ENCODE assay signal across 7 cellular contexts in genomic region chr15:78056714-78057269, GRCh38. TPM values are rescaled to one million over a fixed set of nuclear protein-coding genes. Genes with fewer than 3 reads are reported as not detected.
DNase-seq lines count a peak whose midpoint lies in the region; FAIRE-seq and TF ChIP-seq lines count a peak whose summit lies in the region.

No MANE protein-coding gene starts in this region.

- H3K4me1 Mint-ChIP-seq in nephron: peaks cover 69% of the 10 kb centered on the region

- peak overlapping the region; percentile 30 to 90 (median 73) for H3K27ac Mint-ChIP-seq in nephron

- CTCF ChIA-PET in PC-9 (lab: Charles Lee) (no interaction called here), endothelial cell of umbilical vein (lab: Charles Lee) (interaction anchor here (1.0 to 2.3 kb wide), 8 partner anchors 9 to 61 kb away, joined by 3 to 11 read pairs (median 4); no protein-coding TSS in a partner anchor)

- H3K36me3 ChIP-seq in PC-9 (ENCODE audit: low read depth) (no peaks in the 10 kb centered on the region), endothelial cell of umbilical vein (ENCODE audit: control insufficient read depth in 2 of 2, extremely low read depth in 1 of 2, insufficient read depth in 2 of 2, low read length in 2 of 2) (no peaks in the 10 kb centered on the region)

- H3K9me3 ChIP-seq in PC-9 (ENCODE audit: insufficient read depth, low read depth): no peaks in the 10 kb centered on the region
- H3K9me3 ChIP-seq in endothelial cell of umbilical vein (replicated peaks; ENCODE audit: control insufficient read depth, insufficient read depth, low read length): no peaks in the 10 kb centered on the region

- peak; percentile 71 for FAIRE-seq in endothelial cell of umbilical vein (lab: Jason Lieb, UNC)

- BruUV-seq in PC-9 (replicated peaks; lab: Mats Ljungman, UMichigan) (no TSS peak), endothelial cell of umbilical vein (replicated peaks; lab: Mats Ljungman, UMichigan) (no TSS peak)

- H3K9me3 Mint-ChIP-seq in nephron: no peaks in the 10 kb centered on the region

- H3K27ac ChIP-seq in PC-9 (peak overlapping the region; percentile 62), endothelial cell of umbilical vein (ENCODE audit: insufficient read depth, low read depth, low read length) (peak overlapping the region; percentile 74)

- no peaks in the 10 kb centered on the region for H3K27me3 Mint-ChIP-seq in nephron (ENCODE audit: low read depth)

- H3K36me3 Mint-ChIP-seq in nephron (ENCODE audit: low read depth): no peaks in the 10 kb centered on the region

- no peak overlapping the region for H3K4me3 ChIP-seq in PC-9
- H3K4me3 ChIP-seq in endothelial cell of umbilical vein (replicated peaks in 1 of 3; ENCODE audit: insufficient read depth in 1 of 3, low read depth in 1 of 3, low read length in 3 of 3): no peak overlapping the region

- H3K4me1 ChIP-seq in PC-9 (replicated peaks; ENCODE audit: insufficient read depth) (peaks cover 36% of the 10 kb centered on the region), endothelial cell of umbilical vein (ENCODE audit: control insufficient read depth, extremely low read depth, insufficient read depth, low read length) (peaks cover 47% of the 10 kb centered on the region)

- H3K9ac ChIP-seq in endothelial cell of umbilical vein (replicated peaks; ENCODE audit: extremely low read depth, insufficient read depth, low read length): peak overlapping the region; percentile 52

- DNase-seq in HCEC 1CT (peak; percentile 72), PC-9 (no peak), endothelial cell of umbilical vein (ENCODE audit: low read depth, low spot score) (peak; percentile 61), NCI-H446 treated with DMSO at 0.1 percent for 48 hours (lab: John Stamatoyannopoulos, UW) (no peak)
- no peak for DNase-seq in stimulated activated CD4-positive, alpha-beta T cell treated with anti-CD3 and anti-CD28 coated beads, Interleukin-4, amount 100 ng/mL, for 1 hour
- DNase-seq in activated CD4-positive, alpha-beta T cell treated with anti-CD3 and anti-CD28 coated beads, Interleukin-2, amount 50 U/mL, for 4 hours: no peak

- no peaks in the 10 kb centered on the region for H3K9me1 ChIP-seq in endothelial cell of umbilical vein (replicated peaks; ENCODE audit: control insufficient read depth, extremely low read depth, insufficient read depth, low read length)

- H3K4me2 ChIP-seq in PC-9 (peak overlapping the region; percentile 66), endothelial cell of umbilical vein (ENCODE audit: insufficient read depth, low read length) (peak overlapping the region; percentile 18)

- H3K27me3 ChIP-seq in PC-9 (ENCODE audit: insufficient read depth, low read depth) (no peaks in the 10 kb centered on the region), endothelial cell of umbilical vein (ENCODE audit: control insufficient read depth in 2 of 2, insufficient read depth in 2 of 2, low read length in 2 of 2) (no peaks in the 10 kb centered on the region)

- H3K4me3 Mint-ChIP-seq in nephron: no peak overlapping the region

- H3K79me2 ChIP-seq in PC-9 (ENCODE audit: low read depth) (peaks cover 13% of the 10 kb centered on the region), endothelial cell of umbilical vein (ENCODE audit: control insufficient read depth, insufficient read depth, low read length) (peaks cover 55% of the 10 kb centered on the region)

- intact Hi-C loops in PC-9 (cut with micrococcal nuclease; ENCODE audit: unreplicated experiment): no loop called here
- intact Hi-C loops in endothelial cell of umbilical vein (cut with micrococcal nuclease): loop anchor here (1.0 kb wide), 1 partner anchor 21 kb away; no protein-coding TSS in a partner anchor

- no peaks in the 10 kb centered on the region for H3K9me2 ChIP-seq in PC-9 (ENCODE audit: insufficient read depth)

- POLR2A ChIA-PET in PC-9 (lab: Charles Lee; ENCODE audit: unreplicated experiment) (interaction anchor here (0.7 kb wide), 1 partner anchor 48 kb away, joined by 27 read pairs; no protein-coding TSS in a partner anchor), endothelial cell of umbilical vein (lab: Charles Lee) (no interaction called here)

- TF ChIP-seq CTCF in PC-9 (conservative IDR thresholded peaks at IDR 0.05) (no peak), endothelial cell of umbilical vein (IDR thresholded peaks at IDR 0.05; ENCODE audit: extremely low read depth in 1 of 2, insufficient read depth in 1 of 2, low read depth in 1 of 2, low read length in 2 of 2) (no peak), nephron (IDR thresholded peaks at IDR 0.05; ENCODE audit: unreplicated experiment in 3 of 3) (no peak)

- peaks cover 18% of the 10 kb centered on the region; the same call in 1 of the 2 replicates for H3F3A ChIP-seq in PC-9 (ENCODE audit: insufficient read depth, low read depth)

- H2AFZ ChIP-seq in PC-9 (no peak overlapping the region), endothelial cell of umbilical vein (ENCODE audit: low read depth, low read length) (no peak overlapping the region)

- H4K20me1 ChIP-seq in PC-9 (ENCODE audit: insufficient read depth) (no peaks in the 10 kb centered on the region; the same call in 1 of the 2 replicates), endothelial cell of umbilical vein (replicated peaks; ENCODE audit: control insufficient read depth, extremely low read depth, insufficient read depth, low read length) (no peaks in the 10 kb centered on the region)

- dilution Hi-C loops in endothelial cell of umbilical vein (cut with MboI; ENCODE audit: extremely low pct_ligation_motif_present, low sequenced_read_pairs): no loop called here

- TF ChIP-seq POLR2A in endothelial cell of umbilical vein (IDR thresholded peaks at IDR 0.05; ENCODE audit: low read depth, low read length): no peak

TF ChIP-seq in endothelial cell of umbilical vein, 7 proteins besides CTCF, POLR2A, EP300 and RAD21:
- TF ChIP-seq EZH2 (IDR thresholded peaks at IDR 0.05; ENCODE audit: borderline replicate concordance, low read depth, low read length, severe bottlenecking): no peak
- TF ChIP-seq GATA2 (IDR thresholded peaks at IDR 0.05; ENCODE audit: insufficient read depth, insufficient read length, low read depth, low read length): no peak
- TF ChIP-seq MYC (IDR thresholded peaks at IDR 0.05; ENCODE audit: low read depth, low read length): no peak
- no peak for TF ChIP-seq POLR2AphosphoS5 (IDR thresholded peaks at IDR 0.05; ENCODE audit: insufficient read depth, low read depth, low read length)
- peak; percentile 36 for TF ChIP-seq JUN (IDR thresholded peaks at IDR 0.05; ENCODE audit: borderline replicate concordance, insufficient read depth, insufficient read length, low read depth)
- TF ChIP-seq MAX (IDR thresholded peaks at IDR 0.05; ENCODE audit: insufficient read depth, insufficient read length): no peak
- peak; percentile 51 for TF ChIP-seq FOS (IDR thresholded peaks at IDR 0.05; ENCODE audit: borderline replicate concordance, insufficient read depth, low read length)

RNA-seq across cellular contexts. Expression of gene TBC1D2B, which starts 20.7 kb away (rescaled TPM):
- total RNA-seq in PC-9 (2021) (27.7 and 28.3 TPM in 2 replicates), endothelial cell of umbilical vein (45.4 and 46.1 TPM in 2 replicates)
- 30.1 and 30.8 TPM in 2 replicates for polyA plus RNA-seq in endothelial cell of umbilical vein
- polyA plus RNA-seq in endothelial cell of umbilical vein (2011; cell fraction: cytosol; rRNA removed): 22.8 and 24.3 TPM in 2 replicates
- 96.5 and 114 TPM in 2 replicates for polyA plus RNA-seq in endothelial cell of umbilical vein (2011; cell fraction: nucleus; rRNA removed)
- polyA plus RNA-seq in endothelial cell of umbilical vein (2012): 25.8 and 28.4 TPM in 2 replicates
- 55.3 and 60.7 TPM in 2 replicates for polyA minus RNA-seq in endothelial cell of umbilical vein
- 10.5 TPM for polyA minus RNA-seq in endothelial cell of umbilical vein (2011; cell fraction: cytosol; rRNA and poly(A)+ RNA removed)
- 61.2 and 71.6 TPM in 2 replicates for polyA minus RNA-seq in endothelial cell of umbilical vein (2011; cell fraction: nucleus; rRNA and poly(A)+ RNA removed)

RNA-seq across cellular contexts. Expression of gene SH2D7, which starts 35.6 kb away (rescaled TPM):
- total RNA-seq in PC-9 (2021) (not detected in 2 replicates), endothelial cell of umbilical vein (not detected in 2 replicates)
- not detected in 2 replicates for polyA plus RNA-seq in endothelial cell of umbilical vein
- not detected in 2 replicates for polyA plus RNA-seq in endothelial cell of umbilical vein (2011; cell fraction: cytosol; rRNA removed)
- polyA plus RNA-seq in endothelial cell of umbilical vein (2011; cell fraction: nucleus; rRNA removed): not detected in 2 replicates
- 0.08 TPM in 1 of 2 replicates, not detected in the other for polyA plus RNA-seq in endothelial cell of umbilical vein (2012)
- polyA minus RNA-seq in endothelial cell of umbilical vein: not detected in 2 replicates
- polyA minus RNA-seq in endothelial cell of umbilical vein (2011; cell fraction: cytosol; rRNA and poly(A)+ RNA removed): not detected
- not detected in 2 replicates for polyA minus RNA-seq in endothelial cell of umbilical vein (2011; cell fraction: nucleus; rRNA and poly(A)+ RNA removed)

Comparison
In these comparisons a context has a peak if more than half of its experiments do, and no peak if none do; other contexts are left out.
1. DNase-seq: peak in HCEC 1CT (single experiment) and endothelial cell of umbilical vein (single experiment); none in PC-9 (0 of 2), stimulated activated CD4-positive, alpha-beta T cell treated with anti-CD3 and anti-CD28 coated beads, Interleukin-4, amount 100 ng/mL, for 1 hour (single experiment), NCI-H446 treated with DMSO at 0.1 percent for 48 hours (single experiment) and activated CD4-positive, alpha-beta T cell treated with anti-CD3 and anti-CD28 coated beads, Interleukin-2, amount 50 U/mL, for 4 hours (0 of 2).